Comparison of ENCODE assay signal across 1 cellular context in the genomic region with DNA sequence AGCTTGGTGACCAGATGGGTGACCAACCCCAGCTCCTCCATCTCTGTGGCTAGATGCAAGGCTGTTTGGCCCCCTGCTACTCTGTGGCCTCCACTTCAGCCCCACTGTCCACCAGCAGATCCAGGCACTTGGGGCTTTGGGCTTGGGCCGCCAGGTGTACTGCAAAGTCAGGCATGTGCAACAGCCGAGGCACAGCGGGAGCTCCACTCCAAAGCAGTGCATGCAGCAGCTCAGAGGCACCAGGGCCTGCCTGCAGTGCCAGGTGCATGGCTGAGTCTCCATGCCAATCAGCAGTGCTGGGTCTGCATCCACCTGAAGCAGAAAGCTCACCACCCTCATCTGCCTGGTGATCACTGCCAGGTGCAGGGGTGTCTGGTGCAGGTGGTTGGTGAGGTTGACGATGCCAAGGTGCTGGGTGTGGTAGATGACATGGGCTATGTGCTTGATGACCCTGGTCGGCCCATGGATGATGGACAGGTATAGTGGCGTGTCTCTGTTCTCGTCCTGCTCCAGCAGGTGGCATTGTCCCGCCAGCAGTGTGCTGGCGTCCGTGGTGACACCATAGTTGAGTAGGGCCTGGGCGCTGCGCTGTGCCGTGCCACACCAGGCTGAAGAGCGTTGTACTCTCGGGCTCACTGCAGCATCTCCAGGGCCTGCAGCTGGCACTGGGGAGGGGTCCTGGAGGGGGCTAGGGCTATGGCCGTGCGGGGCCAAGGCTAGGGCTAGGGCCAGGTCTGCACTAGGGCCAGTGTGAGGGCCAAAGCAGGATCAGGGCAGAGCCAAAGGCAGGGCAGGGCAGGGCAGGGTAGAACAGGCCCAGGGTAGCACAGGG.
A peak's percentile ranks its signal among the peaks of the same experiment; 100 is the strongest.
TF ChIP-seq lines count a peak whose summit lies in the region.

No MANE protein-coding gene starts in this region.

TF ChIP-seq in K562, 482 proteins besides CTCF, POLR2A, EP300 and RAD21 (continued from another document and continues in another):
- TF ChIP-seq AFF4 (CRISPR knock-in tag; IDR thresholded peaks at IDR 0.05), result no peak
- TF ChIP-seq, protein P1, sequence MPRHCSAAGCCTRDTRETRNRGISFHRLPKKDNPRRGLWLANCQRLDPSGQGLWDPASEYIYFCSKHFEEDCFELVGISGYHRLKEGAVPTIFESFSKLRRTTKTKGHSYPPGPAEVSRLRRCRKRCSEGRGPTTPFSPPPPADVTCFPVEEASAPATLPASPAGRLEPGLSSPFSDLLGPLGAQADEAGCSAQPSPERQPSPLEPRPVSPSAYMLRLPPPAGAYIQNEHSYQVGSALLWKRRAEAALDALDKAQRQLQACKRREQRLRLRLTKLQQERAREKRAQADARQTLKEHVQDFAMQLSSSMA (CRISPR knock-in tag; IDR thresholded peaks at IDR 0.05), result no peak
- TF ChIP-seq ZNF57 (CRISPR knock-in tag; IDR thresholded peaks at IDR 0.05), result no peak
- TF ChIP-seq RUNX1 (IDR thresholded peaks at IDR 0.05; ENCODE audit: low read depth), result no peak
- peak; percentile 93 for TF ChIP-seq PKNOX1 (IDR thresholded peaks at IDR 0.05)
- TF ChIP-seq GATAD2B (IDR thresholded peaks at IDR 0.05; ENCODE audit: borderline replicate concordance), result no peak
- no peak for TF ChIP-seq MLX (CRISPR knock-in tag; conservative IDR thresholded peaks at IDR 0.05)
- TF ChIP-seq, protein P2, sequence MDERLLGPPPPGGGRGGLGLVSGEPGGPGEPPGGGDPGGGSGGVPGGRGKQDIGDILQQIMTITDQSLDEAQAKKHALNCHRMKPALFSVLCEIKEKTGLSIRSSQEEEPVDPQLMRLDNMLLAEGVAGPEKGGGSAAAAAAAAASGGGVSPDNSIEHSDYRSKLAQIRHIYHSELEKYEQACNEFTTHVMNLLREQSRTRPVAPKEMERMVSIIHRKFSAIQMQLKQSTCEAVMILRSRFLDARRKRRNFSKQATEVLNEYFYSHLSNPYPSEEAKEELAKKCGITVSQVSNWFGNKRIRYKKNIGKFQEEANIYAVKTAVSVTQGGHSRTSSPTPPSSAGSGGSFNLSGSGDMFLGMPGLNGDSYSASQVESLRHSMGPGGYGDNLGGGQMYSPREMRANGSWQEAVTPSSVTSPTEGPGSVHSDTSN (CRISPR knock-in tag; IDR thresholded peaks at IDR 0.05; ENCODE audit: low read depth), result peak; percentile 50
- TF ChIP-seq, protein P2 (tag; conservative IDR thresholded peaks at IDR 0.05; ENCODE audit: low read depth), result peak; percentile 79
- TF ChIP-seq, protein P3, sequence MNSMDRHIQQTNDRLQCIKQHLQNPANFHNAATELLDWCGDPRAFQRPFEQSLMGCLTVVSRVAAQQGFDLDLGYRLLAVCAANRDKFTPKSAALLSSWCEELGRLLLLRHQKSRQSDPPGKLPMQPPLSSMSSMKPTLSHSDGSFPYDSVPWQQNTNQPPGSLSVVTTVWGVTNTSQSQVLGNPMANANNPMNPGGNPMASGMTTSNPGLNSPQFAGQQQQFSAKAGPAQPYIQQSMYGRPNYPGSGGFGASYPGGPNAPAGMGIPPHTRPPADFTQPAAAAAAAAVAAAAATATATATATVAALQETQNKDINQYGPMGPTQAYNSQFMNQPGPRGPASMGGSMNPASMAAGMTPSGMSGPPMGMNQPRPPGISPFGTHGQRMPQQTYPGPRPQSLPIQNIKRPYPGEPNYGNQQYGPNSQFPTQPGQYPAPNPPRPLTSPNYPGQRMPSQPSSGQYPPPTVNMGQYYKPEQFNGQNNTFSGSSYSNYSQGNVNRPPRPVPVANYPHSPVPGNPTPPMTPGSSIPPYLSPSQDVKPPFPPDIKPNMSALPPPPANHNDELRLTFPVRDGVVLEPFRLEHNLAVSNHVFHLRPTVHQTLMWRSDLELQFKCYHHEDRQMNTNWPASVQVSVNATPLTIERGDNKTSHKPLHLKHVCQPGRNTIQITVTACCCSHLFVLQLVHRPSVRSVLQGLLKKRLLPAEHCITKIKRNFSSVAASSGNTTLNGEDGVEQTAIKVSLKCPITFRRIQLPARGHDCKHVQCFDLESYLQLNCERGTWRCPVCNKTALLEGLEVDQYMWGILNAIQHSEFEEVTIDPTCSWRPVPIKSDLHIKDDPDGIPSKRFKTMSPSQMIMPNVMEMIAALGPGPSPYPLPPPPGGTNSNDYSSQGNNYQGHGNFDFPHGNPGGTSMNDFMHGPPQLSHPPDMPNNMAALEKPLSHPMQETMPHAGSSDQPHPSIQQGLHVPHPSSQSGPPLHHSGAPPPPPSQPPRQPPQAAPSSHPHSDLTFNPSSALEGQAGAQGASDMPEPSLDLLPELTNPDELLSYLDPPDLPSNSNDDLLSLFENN (IDR thresholded peaks at IDR 0.05; ENCODE audit: low read depth in 2 of 2, low read length in 2 of 2), result no peak
- no peak for TF ChIP-seq TAF15 (IDR thresholded peaks at IDR 0.05; ENCODE audit: low read depth, low read length)
- TF ChIP-seq, protein P4, sequence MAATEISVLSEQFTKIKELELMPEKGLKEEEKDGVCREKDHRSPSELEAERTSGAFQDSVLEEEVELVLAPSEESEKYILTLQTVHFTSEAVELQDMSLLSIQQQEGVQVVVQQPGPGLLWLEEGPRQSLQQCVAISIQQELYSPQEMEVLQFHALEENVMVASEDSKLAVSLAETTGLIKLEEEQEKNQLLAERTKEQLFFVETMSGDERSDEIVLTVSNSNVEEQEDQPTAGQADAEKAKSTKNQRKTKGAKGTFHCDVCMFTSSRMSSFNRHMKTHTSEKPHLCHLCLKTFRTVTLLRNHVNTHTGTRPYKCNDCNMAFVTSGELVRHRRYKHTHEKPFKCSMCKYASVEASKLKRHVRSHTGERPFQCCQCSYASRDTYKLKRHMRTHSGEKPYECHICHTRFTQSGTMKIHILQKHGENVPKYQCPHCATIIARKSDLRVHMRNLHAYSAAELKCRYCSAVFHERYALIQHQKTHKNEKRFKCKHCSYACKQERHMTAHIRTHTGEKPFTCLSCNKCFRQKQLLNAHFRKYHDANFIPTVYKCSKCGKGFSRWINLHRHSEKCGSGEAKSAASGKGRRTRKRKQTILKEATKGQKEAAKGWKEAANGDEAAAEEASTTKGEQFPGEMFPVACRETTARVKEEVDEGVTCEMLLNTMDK (IDR thresholded peaks at IDR 0.05; ENCODE audit: borderline replicate concordance, insufficient read depth, low read depth, low read length, poor library complexity, severe bottlenecking), result peak; percentile 57
- no peak for TF ChIP-seq SUPT5H (IDR thresholded peaks at IDR 0.05)
- TF ChIP-seq MIER1 (IDR thresholded peaks at IDR 0.05; ENCODE audit: low read depth), result no peak
- TF ChIP-seq KLF10 (CRISPR knock-in tag; IDR thresholded peaks at IDR 0.05), result no peak
- TF ChIP-seq, protein P5, sequence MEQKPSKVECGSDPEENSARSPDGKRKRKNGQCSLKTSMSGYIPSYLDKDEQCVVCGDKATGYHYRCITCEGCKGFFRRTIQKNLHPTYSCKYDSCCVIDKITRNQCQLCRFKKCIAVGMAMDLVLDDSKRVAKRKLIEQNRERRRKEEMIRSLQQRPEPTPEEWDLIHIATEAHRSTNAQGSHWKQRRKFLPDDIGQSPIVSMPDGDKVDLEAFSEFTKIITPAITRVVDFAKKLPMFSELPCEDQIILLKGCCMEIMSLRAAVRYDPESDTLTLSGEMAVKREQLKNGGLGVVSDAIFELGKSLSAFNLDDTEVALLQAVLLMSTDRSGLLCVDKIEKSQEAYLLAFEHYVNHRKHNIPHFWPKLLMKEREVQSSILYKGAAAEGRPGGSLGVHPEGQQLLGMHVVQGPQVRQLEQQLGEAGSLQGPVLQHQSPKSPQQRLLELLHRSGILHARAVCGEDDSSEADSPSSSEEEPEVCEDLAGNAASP (IDR thresholded peaks at IDR 0.05), result no peak
- peak; percentile 28; the same call in 1 of the 2 replicates for TF ChIP-seq JUND (IDR thresholded peaks at IDR 0.05; ENCODE audit: borderline replicate concordance, low read depth, low read length)
- peak; percentile 34; the same call in 1 of the 3 replicates for TF ChIP-seq JUND (tag; IDR thresholded peaks at IDR 0.05; ENCODE audit: borderline replicate concordance, low read depth, low read length)
- no peak for TF ChIP-seq L3MBTL2 (IDR thresholded peaks at IDR 0.05)
- no peak for TF ChIP-seq MTA1 (IDR thresholded peaks at IDR 0.05; ENCODE audit: borderline replicate concordance)
- TF ChIP-seq RB1 (IDR thresholded peaks at IDR 0.05; ENCODE audit: low read depth), result peak; percentile 31; the same call in 1 of the 2 replicates
- TF ChIP-seq ZNF707 (CRISPR knock-in tag; conservative IDR thresholded peaks at IDR 0.05), result no peak
- TF ChIP-seq KLF1 (tag; IDR thresholded peaks at IDR 0.05), result no peak
- TF ChIP-seq FOXK2 (conservative IDR thresholded peaks at IDR 0.05 in 1 of 2, IDR thresholded peaks at IDR 0.05 in 1 of 2; ENCODE audit: low read depth in 2 of 2), result no peak
- TF ChIP-seq ZNF224 (CRISPR knock-in tag; IDR thresholded peaks at IDR 0.05), result no peak
- TF ChIP-seq TEAD2 (tag; IDR thresholded peaks at IDR 0.05), result no peak
- no peak for TF ChIP-seq ZNF316 (IDR thresholded peaks at IDR 0.05)
- TF ChIP-seq DEAF1 (CRISPR knock-in tag; IDR thresholded peaks at IDR 0.05), result peak; percentile 51
- no peak for TF ChIP-seq TRIM28 (IDR thresholded peaks at IDR 0.05)
- TF ChIP-seq, protein P6, sequence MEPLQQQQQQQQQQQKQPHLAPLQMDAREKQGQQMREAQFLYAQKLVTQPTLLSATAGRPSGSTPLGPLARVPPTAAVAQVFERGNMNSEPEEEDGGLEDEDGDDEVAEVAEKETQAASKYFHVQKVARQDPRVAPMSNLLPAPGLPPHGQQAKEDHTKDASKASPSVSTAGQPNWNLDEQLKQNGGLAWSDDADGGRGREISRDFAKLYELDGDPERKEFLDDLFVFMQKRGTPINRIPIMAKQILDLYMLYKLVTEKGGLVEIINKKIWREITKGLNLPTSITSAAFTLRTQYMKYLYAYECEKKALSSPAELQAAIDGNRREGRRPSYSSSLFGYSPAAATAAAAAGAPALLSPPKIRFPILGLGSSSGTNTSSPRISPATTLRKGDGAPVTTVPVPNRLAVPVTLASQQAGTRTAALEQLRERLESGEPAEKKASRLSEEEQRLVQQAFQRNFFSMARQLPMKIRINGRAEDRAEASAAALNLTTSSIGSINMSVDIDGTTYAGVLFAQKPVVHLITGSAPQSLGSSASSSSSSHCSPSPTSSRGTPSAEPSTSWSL (CRISPR knock-in tag; IDR thresholded peaks at IDR 0.05; ENCODE audit: borderline replicate concordance), result no peak
- no peak for TF ChIP-seq ATF1 (CRISPR knock-in tag; IDR thresholded peaks at IDR 0.05)
- peak; percentile 47; the same call in 1 of the 2 replicates for TF ChIP-seq ATF1 (tag; IDR thresholded peaks at IDR 0.05)
- no peak for TF ChIP-seq SMAD3 (CRISPR knock-in tag; conservative IDR thresholded peaks at IDR 0.05)
- TF ChIP-seq C11orf30 (IDR thresholded peaks at IDR 0.05; ENCODE audit: low read depth), result no peak
- TF ChIP-seq ESRRA (IDR thresholded peaks at IDR 0.05; ENCODE audit: borderline replicate concordance, low read depth), result no peak
- TF ChIP-seq ZNF311 (CRISPR knock-in tag; IDR thresholded peaks at IDR 0.05), result no peak
- no peak for TF ChIP-seq ZNF778 (CRISPR knock-in tag; IDR thresholded peaks at IDR 0.05)
- no peak for TF ChIP-seq SMAD2 (IDR thresholded peaks at IDR 0.05; ENCODE audit: low read depth, low read length)
